20 cellular contexts compared by ENCODE assay signal in genomic region chr7:100752994-100753393, GRCh38. TPM values are rescaled to one million over a fixed set of nuclear protein-coding genes. Genes with fewer than 3 reads are reported as not detected.
DNase-seq lines count a peak whose midpoint lies in the region; ATAC-seq and TF ChIP-seq lines count a peak whose summit lies in the region.
"Had no signal": no experiment of that assay in that cellular context is flagged by ENCODE, and none has a peak within 500 bp of the region (broad histone marks: within the 10 kb centered on the region; RNA-seq: fewer than 3 reads in every experiment).

No MANE protein-coding gene starts in this region.

- intact Hi-C loops in HCT116 (cut with micrococcal nuclease) = no loop called here
- intact Hi-C loops in A673 (cut with micrococcal nuclease; ENCODE audit: unreplicated experiment) = no loop called here

- H2AFZ ChIP-seq in HCT116 (ENCODE audit: low read depth, low read length, poor library complexity, severe bottlenecking) = no peak overlapping the region
- H2AFZ ChIP-seq: GM23248 had no signal

- H3K4me3 ChIP-seq in HCT116 (replicated peaks in 1 of 2; ENCODE audit: low read depth in 1 of 2, low read length in 2 of 2) = no peak overlapping the region
- no peak overlapping the region for H3K4me3 ChIP-seq in A673 (ENCODE audit: low read depth, low read length, poor library complexity, severe bottlenecking)
- H3K4me3 ChIP-seq: GM23248 had no signal

- CTCF ChIA-PET in HCT116 (lab: Charles Lee) = no interaction called here
- CTCF ChIA-PET in A673 (lab: Charles Lee) = no interaction called here

- H3K36me3 Mint-ChIP-seq in activated naive CD4-positive, alpha-beta T cell treated with anti-CD3 and anti-CD28 coated beads, Interleukin-2, amount 50 U/mL, for 72 hours = no peaks in the 10 kb centered on the region
- peaks cover 19% of the 10 kb centered on the region for H3K36me3 Mint-ChIP-seq in stimulated activated effector memory CD8-positive, alpha-beta T cell treated with anti-CD3 and anti-CD28 coated beads, Interleukin-12 subunit alpha, Interleukin-12 subunit beta, amount 100 ng/mL, for 72 hours
- H3K36me3 Mint-ChIP-seq: IgD-negative memory B cell had no signal

- no peaks in the 10 kb centered on the region for H4K20me1 ChIP-seq in HCT116 (ENCODE audit: insufficient read depth)

- no peaks in the 10 kb centered on the region for H3K79me2 ChIP-seq in HCT116 (ENCODE audit: insufficient read depth, low read length)

- no peak for TF ChIP-seq POLR2A in HCT116 (IDR thresholded peaks at IDR 0.05; ENCODE audit: borderline replicate concordance, extremely low read depth, insufficient read depth, insufficient read length)

- RAD21 ChIA-PET in HCT116 (lab: Charles Lee; ENCODE audit: low non-redundant PET in 1 of 2, low total read pairs in 2 of 2, uncharacterized antibody in 2 of 2, unreplicated experiment in 2 of 2) = no interaction called here

- H3K4me2 ChIP-seq in HCT116 (ENCODE audit: low read length) = no peak overlapping the region

- no TSS peak for BruUV-seq in HCT116 (replicated peaks; lab: Mats Ljungman, UMichigan)
- no TSS peak for BruUV-seq in A673 (replicated peaks; lab: Mats Ljungman, UMichigan)

- no peak for TF ChIP-seq RAD21 in HCT116 (IDR thresholded peaks at IDR 0.05; ENCODE audit: low read depth)

- H3K9me2 ChIP-seq in HCT116 (ENCODE audit: insufficient read depth) = no peaks in the 10 kb centered on the region

- peak in 1 of 2 donors; percentile 1 for DNase-seq in activated naive CD4-positive, alpha-beta T cell treated with anti-CD3 and anti-CD28 coated beads, Interleukin-2, amount 50 U/mL, for 72 hours (ENCODE audit: low spot score in 2 of 2)
- DNase-seq in activated naive CD4-positive, alpha-beta T cell treated with anti-CD3 and anti-CD28 coated beads, Interleukin-2, amount 50 U/mL, for 16 hours = no peak
- DNase-seq in HCT116 (ENCODE audit: low read depth, low spot score) = no peak
- DNase-seq in RPMI8226 = peak; percentile 26
- no peak for DNase-seq in stimulated activated effector memory CD8-positive, alpha-beta T cell treated with anti-CD3 and anti-CD28 coated beads, Interleukin-12 subunit alpha, Interleukin-12 subunit beta, amount 100 ng/mL, for 72 hours (ENCODE audit: low spot score in 2 of 2)
- no peak for DNase-seq in NCI-H446 (lab: John Stamatoyannopoulos, UW)
- DNase-seq in A673 (ENCODE audit: low spot score) = no peak
- DNase-seq: AML-193, GM23248, NCI-H1105 treated with DMSO at 0.1 percent for 48 hours, NCI-H1694, NCI-H2081 treated with DMSO at 0.1 percent for 48 hours, NCI-H2227 treated with DMSO at 0.1 percent for 48 hours, NCI-H524, NCI-H82, OCI-M1, SHP77 treated with DMSO at 0.1 percent for 48 hours had no signal

- H3K9me3 ChIP-seq in HCT116 (ENCODE audit: control insufficient read depth in 1 of 2, insufficient read depth in 1 of 2, low read depth in 1 of 2, low read length in 2 of 2) (no peaks in the 10 kb centered on the region), A673 (ENCODE audit: low read depth, low read length, poor library complexity, severe bottlenecking) (no peaks in the 10 kb centered on the region)

- H3K27ac ChIP-seq in HCT116 (ENCODE audit: low read depth, low read length) (no peak overlapping the region), A673 (ENCODE audit: low read depth, low read length, poor library complexity, severe bottlenecking) (no peak overlapping the region)
- H3K27ac ChIP-seq: C4-2B, GM23248 had no signal

- no peaks in the 10 kb centered on the region for H3K4me1 Mint-ChIP-seq in stimulated activated effector memory CD8-positive, alpha-beta T cell treated with anti-CD3 and anti-CD28 coated beads, Interleukin-12 subunit alpha, Interleukin-12 subunit beta, amount 100 ng/mL, for 72 hours
- H3K4me1 Mint-ChIP-seq: IgD-negative memory B cell had no signal

- H3K4me1 ChIP-seq in HCT116 (ENCODE audit: control insufficient read depth in 1 of 2, insufficient read depth in 2 of 2, low read length in 2 of 2) (no peaks in the 10 kb centered on the region), A673 (ENCODE audit: insufficient read depth, low read length, poor library complexity, severe bottlenecking) (no peaks in the 10 kb centered on the region)

- no peak overlapping the region for H3K9ac ChIP-seq in HCT116 (ENCODE audit: low read length)
- H3K9ac ChIP-seq: GM23248 had no signal

- no peaks in the 10 kb centered on the region for H3K36me3 ChIP-seq in HCT116 (ENCODE audit: control insufficient read depth in 1 of 2, insufficient read depth in 2 of 2, low read length in 2 of 2)
- H3K36me3 ChIP-seq in A673 (ENCODE audit: insufficient read depth, low read length, poor library complexity, severe bottlenecking) = no peaks in the 10 kb centered on the region

- ATAC-seq in activated naive CD4-positive, alpha-beta T cell treated with anti-CD3 and anti-CD28 coated beads, Interleukin-2, amount 50 U/mL, for 72 hours = peak; percentile 20 to 29
- ATAC-seq in HCT116 = peak; percentile 47; the same call in 1 of the 2 replicates
- peak; percentile 51 for ATAC-seq in stimulated activated effector memory CD8-positive, alpha-beta T cell treated with anti-CD3 and anti-CD28 coated beads, Interleukin-12 subunit alpha, Interleukin-12 subunit beta, amount 100 ng/mL, for 72 hours

- H3K27ac Mint-ChIP-seq in activated naive CD4-positive, alpha-beta T cell treated with anti-CD3 and anti-CD28 coated beads, Interleukin-2, amount 50 U/mL, for 72 hours = peak overlapping the region in 1 of 2 donors; percentile 32
- peak overlapping the region; percentile 95 for H3K27ac Mint-ChIP-seq in stimulated activated effector memory CD8-positive, alpha-beta T cell treated with anti-CD3 and anti-CD28 coated beads, Interleukin-12 subunit alpha, Interleukin-12 subunit beta, amount 100 ng/mL, for 72 hours

- no peaks in the 10 kb centered on the region for H3K9me3 Mint-ChIP-seq in activated naive CD4-positive, alpha-beta T cell treated with anti-CD3 and anti-CD28 coated beads, Interleukin-2, amount 50 U/mL, for 72 hours
- H3K9me3 Mint-ChIP-seq in stimulated activated effector memory CD8-positive, alpha-beta T cell treated with anti-CD3 and anti-CD28 coated beads, Interleukin-12 subunit alpha, Interleukin-12 subunit beta, amount 100 ng/mL, for 72 hours = no peaks in the 10 kb centered on the region
- H3K9me3 Mint-ChIP-seq: IgD-negative memory B cell had no signal

- H3K4me3 Mint-ChIP-seq in stimulated activated effector memory CD8-positive, alpha-beta T cell treated with anti-CD3 and anti-CD28 coated beads, Interleukin-12 subunit alpha, Interleukin-12 subunit beta, amount 100 ng/mL, for 72 hours = no peak overlapping the region
- H3K4me3 Mint-ChIP-seq: IgD-negative memory B cell had no signal

- H3K27me3 ChIP-seq in HCT116 (ENCODE audit: insufficient read depth, low read length) = no peaks in the 10 kb centered on the region
- H3K27me3 ChIP-seq in A673 (replicated peaks; ENCODE audit: insufficient read depth, low read depth, low read length, poor library complexity) = peaks cover 13% of the 10 kb centered on the region

- POLR2A ChIA-PET in HCT116 (lab: Charles Lee) = no interaction called here
- POLR2A ChIA-PET in A673 (lab: Charles Lee; ENCODE audit: low non-redundant PET) = no interaction called here

- TF ChIP-seq CTCF in HCT116 (IDR thresholded peaks at IDR 0.05 in 2 of 3, conservative IDR thresholded peaks at IDR 0.05 in 1 of 3; ENCODE audit: borderline replicate concordance in 1 of 3, insufficient read depth in 1 of 3, low read depth in 2 of 3, low read length in 2 of 3) (no peak), A673 (conservative IDR thresholded peaks at IDR 0.05; ENCODE audit: low read depth, low read length) (no peak)

TF ChIP-seq in HCT116, 20 proteins besides CTCF, POLR2A, EP300 and RAD21:
- TF ChIP-seq FOSL1 (IDR thresholded peaks at IDR 0.05; ENCODE audit: low read depth) (no peak), SRF (IDR thresholded peaks at IDR 0.05; ENCODE audit: low read depth) (no peak), TCF7L2 (IDR thresholded peaks at IDR 0.05; ENCODE audit: borderline replicate concordance, extremely low read depth, insufficient read depth, insufficient read length) (no peak), SP1 (IDR thresholded peaks at IDR 0.05; ENCODE audit: low read depth) (no peak), ZFX (IDR thresholded peaks at IDR 0.05) (no peak), CBX3 (IDR thresholded peaks at IDR 0.05; ENCODE audit: low read depth) (no peak), EZH2 (IDR thresholded peaks at IDR 0.05) (no peak)

RNA-seq across cellular contexts. Expression of gene ZAN, which starts 19.6 kb away (rescaled TPM):
- not detected for total RNA-seq in activated naive CD4-positive, alpha-beta T cell treated with anti-CD3 and anti-CD28 coated beads, Interleukin-2, amount 50 U/mL, for 72 hours
- not detected for total RNA-seq in HCT116 (2021; ENCODE audit: unreplicated experiment)
- 0.01 TPM in 2 replicates for polyA plus RNA-seq in HCT116 (2012)
- total RNA-seq in A673 (2021) = not detected in 2 replicates
- total RNA-seq: GM23248, RPMI7951 had no signal
- polyA plus RNA-seq: GM23248, IgD-negative memory B cell had no signal

RNA-seq across cellular contexts. Expression of gene EPO, which starts 32.7 kb away (rescaled TPM):
- not detected for total RNA-seq in activated naive CD4-positive, alpha-beta T cell treated with anti-CD3 and anti-CD28 coated beads, Interleukin-2, amount 50 U/mL, for 72 hours
- total RNA-seq in HCT116 (2021; ENCODE audit: unreplicated experiment) (0.30 TPM), A673 (2021) (0.21 TPM in 1 of 2 replicates, not detected in the other)
- polyA plus RNA-seq in HCT116 (2012) = 0.05 and 0.10 TPM in 2 replicates
- total RNA-seq: GM23248, RPMI7951 had no signal
- polyA plus RNA-seq: GM23248, IgD-negative memory B cell had no signal

RNA-seq across cellular contexts. Expression of gene POP7, which starts 47.1 kb away (rescaled TPM):
- 10 to 100 TPM; 37.3 to 47.5 TPM for total RNA-seq in activated naive CD4-positive, alpha-beta T cell treated with anti-CD3 and anti-CD28 coated beads, Interleukin-2, amount 50 U/mL, for 72 hours
- 67.5 TPM for total RNA-seq in HCT116 (2021; ENCODE audit: unreplicated experiment)
- polyA plus RNA-seq in HCT116 (2012) = 61.4 and 77.5 TPM in 2 replicates
- 68.8 and 72.6 TPM in 2 replicates for total RNA-seq in A673 (2021)

RNA-seq across cellular contexts. Expression of gene GIGYF1, which starts 58.9 kb away (rescaled TPM):
- total RNA-seq in activated naive CD4-positive, alpha-beta T cell treated with anti-CD3 and anti-CD28 coated beads, Interleukin-2, amount 50 U/mL, for 72 hours = 10 to 100 TPM; 47.2 to 58.4 TPM
- total RNA-seq in HCT116 (2021; ENCODE audit: unreplicated experiment) (59.7 TPM), A673 (2021) (47.4 and 51.9 TPM in 2 replicates)
- 24.5 and 26.8 TPM in 2 replicates for polyA plus RNA-seq in HCT116 (2012)
